In the genomic region with DNA sequence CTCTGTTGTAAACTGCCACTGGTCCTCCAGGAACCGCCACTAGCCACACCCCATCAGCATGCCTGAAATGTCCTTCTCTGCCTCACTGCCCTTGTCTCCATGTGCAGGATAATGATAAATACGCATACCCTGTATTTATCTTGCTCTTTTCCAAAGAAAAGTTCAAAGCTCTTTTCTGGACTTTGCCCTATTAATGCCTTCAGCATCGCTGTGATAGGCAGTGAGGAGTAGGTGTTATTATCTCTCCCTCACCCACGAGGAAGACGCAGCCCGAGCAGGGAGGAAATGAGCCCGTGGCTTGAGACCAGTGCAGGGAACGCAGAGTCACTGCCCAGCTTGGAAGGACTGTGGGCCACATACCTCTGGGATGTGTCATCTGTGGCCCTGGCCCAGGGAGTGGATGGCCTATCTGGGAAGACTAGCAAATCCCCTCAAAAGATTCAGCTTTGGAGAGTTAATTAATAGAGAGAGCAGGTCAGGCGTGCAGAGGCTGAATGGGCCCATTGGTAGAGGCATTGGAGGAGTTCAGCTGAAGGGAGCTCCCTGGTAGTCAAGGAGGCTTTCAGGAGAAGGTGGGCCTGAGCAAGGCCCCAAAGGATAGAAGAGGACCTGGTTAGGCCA, we compare ENCODE assay signal across 1 cellular context.
TF ChIP-seq lines count a peak whose summit lies in the region.

No MANE protein-coding gene starts in this region.

TF ChIP-seq in HepG2, 621 proteins besides CTCF, POLR2A, EP300 and RAD21 (continued from another document and continues in another):
- TF ChIP-seq SOX13 (IDR thresholded peaks at IDR 0.05) (no peak), SOX13 (CRISPR knock-in tag; conservative IDR thresholded peaks at IDR 0.05 in 1 of 2, IDR thresholded peaks at IDR 0.05 in 1 of 2) (peak in 1 of 2 experiments; percentile 66; a peak in 2 of 4 replicates), ZFY (CRISPR knock-in tag; IDR thresholded peaks at IDR 0.05) (peak; percentile 36; the same call in 1 of the 2 replicates), ZNF431 (CRISPR knock-in tag; IDR thresholded peaks at IDR 0.05; ENCODE audit: borderline replicate concordance, low read depth) (no peak), MIXL1 (CRISPR knock-in tag; IDR thresholded peaks at IDR 0.05) (peak; percentile 14; the same call in 1 of the 2 replicates), ETV5 (CRISPR knock-in tag; IDR thresholded peaks at IDR 0.05; ENCODE audit: borderline replicate concordance) (peak; percentile 34; the same call in 1 of the 2 replicates), JUNB (CRISPR knock-in tag; IDR thresholded peaks at IDR 0.05; ENCODE audit: borderline replicate concordance) (peak; percentile 59; the same call in 1 of the 2 replicates), JUND (CRISPR knock-in tag; IDR thresholded peaks at IDR 0.05) (peak; percentile 94), ZNF205 (CRISPR knock-in tag; IDR thresholded peaks at IDR 0.05) (0 out of 2 replicates have a peak, but pooled peaks have one; percentile 41), GATAD1 (CRISPR knock-in tag; IDR thresholded peaks at IDR 0.05) (0 out of 2 replicates have a peak, but pooled peaks have one; percentile 32), TBX2 (CRISPR knock-in tag; IDR thresholded peaks at IDR 0.05; ENCODE audit: borderline replicate concordance) (peak; percentile 45; the same call in 1 of the 2 replicates), AKNA (CRISPR knock-in tag; IDR thresholded peaks at IDR 0.05; ENCODE audit: borderline replicate concordance) (no peak), ZNF562 (CRISPR knock-in tag; IDR thresholded peaks at IDR 0.05; ENCODE audit: borderline replicate concordance) (0 out of 2 replicates have a peak, but pooled peaks have one; percentile 38), HMG20A (CRISPR knock-in tag; IDR thresholded peaks at IDR 0.05; ENCODE audit: borderline replicate concordance) (peak; percentile 62; the same call in 1 of the 2 replicates), ZNF768 (CRISPR knock-in tag; IDR thresholded peaks at IDR 0.05) (no peak), GABPB1 (CRISPR knock-in tag; IDR thresholded peaks at IDR 0.05) (peak; percentile 42), MYC (CRISPR knock-in tag; IDR thresholded peaks at IDR 0.05; ENCODE audit: borderline replicate concordance) (peak; percentile 41; the same call in 1 of the 2 replicates), ZNF264 (CRISPR knock-in tag; IDR thresholded peaks at IDR 0.05) (peak; percentile 33; the same call in 1 of the 2 replicates), SIN3A (IDR thresholded peaks at IDR 0.05; ENCODE audit: borderline replicate concordance, low read depth, low read length) (peak; percentile 51; the same call in 1 of the 2 replicates), ZSCAN29 (CRISPR knock-in tag; conservative IDR thresholded peaks at IDR 0.05) (peak; percentile 80; the same call in 1 of the 2 replicates), ISL2 (CRISPR knock-in tag; IDR thresholded peaks at IDR 0.05) (peak; percentile 70), BCL6 (CRISPR knock-in tag; IDR thresholded peaks at IDR 0.05) (peak; percentile 32; the same call in 1 of the 2 replicates), ZNF30 (CRISPR knock-in tag; IDR thresholded peaks at IDR 0.05) (no peak), ARID5B (CRISPR knock-in tag; IDR thresholded peaks at IDR 0.05) (peak; percentile 85), FOSL1 (CRISPR knock-in tag; IDR thresholded peaks at IDR 0.05; ENCODE audit: borderline replicate concordance) (peak; percentile 86), MED13 (CRISPR knock-in tag; IDR thresholded peaks at IDR 0.05) (0 out of 2 replicates have a peak, but pooled peaks have one; percentile 20), ZNF609 (CRISPR knock-in tag; IDR thresholded peaks at IDR 0.05; ENCODE audit: borderline replicate concordance) (peak; percentile 75; the same call in 1 of the 2 replicates), RCOR2 (CRISPR knock-in tag; IDR thresholded peaks at IDR 0.05) (peak; percentile 76), ARNT2 (CRISPR knock-in tag; IDR thresholded peaks at IDR 0.05; ENCODE audit: low read depth) (0 out of 2 replicates have a peak, but pooled peaks have one; percentile 23), KMT2A (CRISPR knock-in tag; IDR thresholded peaks at IDR 0.05) (peak; percentile 25; the same call in 1 of the 2 replicates)
- TF ChIP-seq, protein P1, sequence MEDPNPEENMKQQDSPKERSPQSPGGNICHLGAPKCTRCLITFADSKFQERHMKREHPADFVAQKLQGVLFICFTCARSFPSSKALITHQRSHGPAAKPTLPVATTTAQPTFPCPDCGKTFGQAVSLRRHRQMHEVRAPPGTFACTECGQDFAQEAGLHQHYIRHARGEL (CRISPR knock-in tag; IDR thresholded peaks at IDR 0.05) = no peak
- TF ChIP-seq, protein P2, sequence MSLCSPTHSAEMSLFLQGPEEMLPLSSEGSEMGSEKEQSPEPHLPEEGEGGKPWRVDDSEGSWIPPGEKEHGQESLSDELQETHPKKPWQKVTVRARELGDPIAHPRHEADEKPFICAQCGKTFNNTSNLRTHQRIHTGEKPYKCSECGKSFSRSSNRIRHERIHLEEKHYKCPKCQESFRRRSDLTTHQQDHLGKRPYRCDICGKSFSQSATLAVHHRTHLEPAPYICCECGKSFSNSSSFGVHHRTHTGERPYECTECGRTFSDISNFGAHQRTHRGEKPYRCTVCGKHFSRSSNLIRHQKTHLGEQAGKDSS (CRISPR knock-in tag; IDR thresholded peaks at IDR 0.05; ENCODE audit: borderline replicate concordance, low read depth) = peak; percentile 28; the same call in 1 of the 2 replicates
- TF ChIP-seq, protein P3, sequence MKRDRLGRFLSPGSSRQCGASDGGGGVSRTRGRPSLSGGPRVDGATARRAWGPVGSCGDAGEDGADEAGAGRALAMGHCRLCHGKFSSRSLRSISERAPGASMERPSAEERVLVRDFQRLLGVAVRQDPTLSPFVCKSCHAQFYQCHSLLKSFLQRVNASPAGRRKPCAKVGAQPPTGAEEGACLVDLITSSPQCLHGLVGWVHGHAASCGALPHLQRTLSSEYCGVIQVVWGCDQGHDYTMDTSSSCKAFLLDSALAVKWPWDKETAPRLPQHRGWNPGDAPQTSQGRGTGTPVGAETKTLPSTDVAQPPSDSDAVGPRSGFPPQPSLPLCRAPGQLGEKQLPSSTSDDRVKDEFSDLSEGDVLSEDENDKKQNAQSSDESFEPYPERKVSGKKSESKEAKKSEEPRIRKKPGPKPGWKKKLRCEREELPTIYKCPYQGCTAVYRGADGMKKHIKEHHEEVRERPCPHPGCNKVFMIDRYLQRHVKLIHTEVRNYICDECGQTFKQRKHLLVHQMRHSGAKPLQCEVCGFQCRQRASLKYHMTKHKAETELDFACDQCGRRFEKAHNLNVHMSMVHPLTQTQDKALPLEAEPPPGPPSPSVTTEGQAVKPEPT (CRISPR knock-in tag; IDR thresholded peaks at IDR 0.05; ENCODE audit: low read depth) = 0 out of 2 replicates have a peak, but pooled peaks have one; percentile 65
- TF ChIP-seq, protein P4, sequence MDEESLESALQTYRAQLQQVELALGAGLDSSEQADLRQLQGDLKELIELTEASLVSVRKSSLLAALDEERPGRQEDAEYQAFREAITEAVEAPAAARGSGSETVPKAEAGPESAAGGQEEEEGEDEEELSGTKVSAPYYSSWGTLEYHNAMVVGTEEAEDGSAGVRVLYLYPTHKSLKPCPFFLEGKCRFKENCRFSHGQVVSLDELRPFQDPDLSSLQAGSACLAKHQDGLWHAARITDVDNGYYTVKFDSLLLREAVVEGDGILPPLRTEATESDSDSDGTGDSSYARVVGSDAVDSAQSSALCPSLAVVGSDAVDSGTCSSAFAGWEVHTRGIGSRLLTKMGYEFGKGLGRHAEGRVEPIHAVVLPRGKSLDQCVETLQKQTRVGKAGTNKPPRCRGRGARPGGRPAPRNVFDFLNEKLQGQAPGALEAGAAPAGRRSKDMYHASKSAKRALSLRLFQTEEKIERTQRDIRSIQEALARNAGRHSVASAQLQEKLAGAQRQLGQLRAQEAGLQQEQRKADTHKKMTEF (CRISPR knock-in tag; IDR thresholded peaks at IDR 0.05) = peak; percentile 61; the same call in 1 of the 2 replicates
- TF ChIP-seq, protein P5, sequence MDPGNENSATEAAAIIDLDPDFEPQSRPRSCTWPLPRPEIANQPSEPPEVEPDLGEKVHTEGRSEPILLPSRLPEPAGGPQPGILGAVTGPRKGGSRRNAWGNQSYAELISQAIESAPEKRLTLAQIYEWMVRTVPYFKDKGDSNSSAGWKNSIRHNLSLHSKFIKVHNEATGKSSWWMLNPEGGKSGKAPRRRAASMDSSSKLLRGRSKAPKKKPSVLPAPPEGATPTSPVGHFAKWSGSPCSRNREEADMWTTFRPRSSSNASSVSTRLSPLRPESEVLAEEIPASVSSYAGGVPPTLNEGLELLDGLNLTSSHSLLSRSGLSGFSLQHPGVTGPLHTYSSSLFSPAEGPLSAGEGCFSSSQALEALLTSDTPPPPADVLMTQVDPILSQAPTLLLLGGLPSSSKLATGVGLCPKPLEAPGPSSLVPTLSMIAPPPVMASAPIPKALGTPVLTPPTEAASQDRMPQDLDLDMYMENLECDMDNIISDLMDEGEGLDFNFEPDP (CRISPR knock-in tag; conservative IDR thresholded peaks at IDR 0.05) = no peak
